In genomic region chr16:1564325-1564724, GRCh38 we compare ENCODE assay signal across 15 cellular contexts. TPM values are rescaled to one million over a fixed set of nuclear protein-coding genes. Genes with fewer than 3 reads are reported as not detected.
DNase-seq lines count a peak whose midpoint lies in the region; ATAC-seq and TF ChIP-seq lines count a peak whose summit lies in the region.
"Had no signal": no experiment of that assay in that cellular context is flagged by ENCODE, and none has a peak within 500 bp of the region (broad histone marks: within the 10 kb centered on the region; RNA-seq: fewer than 3 reads in every experiment).

No MANE protein-coding gene starts in this region.

- DNase-seq in A673 (ENCODE audit: low spot score) (no peak), D341Med (ENCODE audit: low spot score) (peak; percentile 57), PC-3 (no peak), heart right ventricle (no peak), SW 1271 (lab: John Stamatoyannopoulos, UW) (no peak), NOMO-1 (lab: John Stamatoyannopoulos, UW; ENCODE audit: unreplicated experiment in 2 of 2) (no peak)
- no peak for DNase-seq in stimulated activated naive B cell treated with anti-CD40 and anti-IgM and Interleukin-4, amounts not matched to agents 10 μg/mL and 1 μg/mL and 100 μg/mL, for 72 hours
- DNase-seq: anterior cingulate cortex, Caco-2, endodermal cell, hypothalamus, NCI-H2029 had no signal

- no peaks in the 10 kb centered on the region for H3F3A ChIP-seq in PC-3 (ENCODE audit: low read length, unreplicated experiment)

- no peaks in the 10 kb centered on the region for H3K27me3 Mint-ChIP-seq in stimulated activated naive B cell treated with anti-CD40 and anti-IgM and Interleukin-4, amounts not matched to agents 10 μg/mL and 1 μg/mL and 100 μg/mL, for 72 hours
- H3K27me3 Mint-ChIP-seq: IgD-negative memory B cell had no signal

- no peaks in the 10 kb centered on the region for H4K20me1 ChIP-seq in PC-3 (ENCODE audit: low read length)

- H3K9me3 Mint-ChIP-seq in stimulated activated naive B cell treated with anti-CD40 and anti-IgM and Interleukin-4, amounts not matched to agents 10 μg/mL and 1 μg/mL and 100 μg/mL, for 72 hours: no peaks in the 10 kb centered on the region
- H3K9me3 Mint-ChIP-seq: endodermal cell; IgD-negative memory B cell; T-helper 2 cell treated with Interferon-gamma antibody and Interleukin-4, amounts not matched to agents 5 μg/mL and 100 μg/mL, for 36 hours had no signal

- ATAC-seq in PC-3: no peak
- ATAC-seq in heart right ventricle: no peak
- no peak for ATAC-seq in stimulated activated naive B cell treated with anti-CD40 and anti-IgM and Interleukin-4, amounts not matched to agents 10 μg/mL and 1 μg/mL and 100 μg/mL, for 72 hours (replicated peaks)
- no peak for ATAC-seq in HG02588 (IDR thresholded peaks at IDR 0.05; ENCODE audit: unreplicated experiment)

- no peak overlapping the region for H2AFZ ChIP-seq in PC-3 (ENCODE audit: low read length)

- POLR2A ChIA-PET in A673 (lab: Charles Lee; ENCODE audit: low non-redundant PET): no interaction called here
- POLR2A ChIA-PET in PC-3 (lab: Charles Lee; ENCODE audit: unreplicated experiment): no interaction called here

- H3K4me3 Mint-ChIP-seq in stimulated activated naive B cell treated with anti-CD40 and anti-IgM and Interleukin-4, amounts not matched to agents 10 μg/mL and 1 μg/mL and 100 μg/mL, for 72 hours: no peak overlapping the region
- H3K4me3 Mint-ChIP-seq: endodermal cell; IgD-negative memory B cell; T-helper 2 cell treated with Interferon-gamma antibody and Interleukin-4, amounts not matched to agents 5 μg/mL and 100 μg/mL, for 36 hours had no signal

- H3K4me3 ChIP-seq in A673 (ENCODE audit: low read depth, low read length, poor library complexity, severe bottlenecking) (no peak overlapping the region), PC-3 (ENCODE audit: low read length) (no peak overlapping the region), heart right ventricle (no peak overlapping the region)

- H3K27ac ChIP-seq in A673 (ENCODE audit: low read depth, low read length, poor library complexity, severe bottlenecking): no peak overlapping the region
- H3K27ac ChIP-seq in PC-3 (ENCODE audit: low read length): no peak overlapping the region
- H3K27ac ChIP-seq in heart right ventricle: no peak overlapping the region

- TF ChIP-seq CTCF in A673 (conservative IDR thresholded peaks at IDR 0.05; ENCODE audit: low read depth, low read length) (0 out of 2 replicates have a peak, but pooled peaks have one; percentile 16), PC-3 (conservative IDR thresholded peaks at IDR 0.05; ENCODE audit: low read depth, low read length) (peak; percentile 35), heart right ventricle (IDR thresholded peaks at IDR 0.05) (peak in 8 of 9 donors; percentile 20 to 56 (median 48))

- H3K27me3 ChIP-seq in A673 (replicated peaks; ENCODE audit: insufficient read depth, low read depth, low read length, poor library complexity) (no peaks in the 10 kb centered on the region), PC-3 (ENCODE audit: low read length) (no peaks in the 10 kb centered on the region), heart right ventricle (no peaks in the 10 kb centered on the region)

- peaks cover 3% of the 10 kb centered on the region for H3K36me3 ChIP-seq in A673 (ENCODE audit: insufficient read depth, low read length, poor library complexity, severe bottlenecking)
- no peaks in the 10 kb centered on the region for H3K36me3 ChIP-seq in PC-3 (ENCODE audit: low read depth, low read length)
- peaks cover 0 to 63% (median 13%) of the 10 kb centered on the region in 9 donors for H3K36me3 ChIP-seq in heart right ventricle

- BruUV-seq in A673 (replicated peaks; lab: Mats Ljungman, UMichigan): no TSS peak
- no TSS peak for BruUV-seq in PC-3 (replicated peaks; lab: Mats Ljungman, UMichigan)

- no peaks in the 10 kb centered on the region for H3K4me1 ChIP-seq in A673 (ENCODE audit: insufficient read depth, low read length, poor library complexity, severe bottlenecking)
- H3K4me1 ChIP-seq in PC-3 (ENCODE audit: insufficient read depth, low read length): no peaks in the 10 kb centered on the region
- peaks cover 0 to 24% (median 5%) of the 10 kb centered on the region in 9 donors for H3K4me1 ChIP-seq in heart right ventricle
- H3K4me1 ChIP-seq: Caco-2 had no signal

- H3K27ac Mint-ChIP-seq in stimulated activated naive B cell treated with anti-CD40 and anti-IgM and Interleukin-4, amounts not matched to agents 10 μg/mL and 1 μg/mL and 100 μg/mL, for 72 hours: no peak overlapping the region
- H3K27ac Mint-ChIP-seq: endodermal cell; T-helper 2 cell treated with Interferon-gamma antibody and Interleukin-4, amounts not matched to agents 5 μg/mL and 100 μg/mL, for 36 hours had no signal

- H3K79me2 ChIP-seq in PC-3 (ENCODE audit: low read length): no peaks in the 10 kb centered on the region

- WGBS in heart right ventricle, 2 donors: 74 to 81% methylated on average over 9 of the region's 9 CpGs

- no peaks in the 10 kb centered on the region for H3K4me1 Mint-ChIP-seq in stimulated activated naive B cell treated with anti-CD40 and anti-IgM and Interleukin-4, amounts not matched to agents 10 μg/mL and 1 μg/mL and 100 μg/mL, for 72 hours
- H3K4me1 Mint-ChIP-seq: endodermal cell had no signal

- H3K4me2 ChIP-seq in PC-3 (ENCODE audit: low read length): no peak overlapping the region

- H3K9ac ChIP-seq in PC-3 (ENCODE audit: low read length): no peak overlapping the region

- H3K36me3 Mint-ChIP-seq in stimulated activated naive B cell treated with anti-CD40 and anti-IgM and Interleukin-4, amounts not matched to agents 10 μg/mL and 1 μg/mL and 100 μg/mL, for 72 hours: peaks cover 6 to 7% of the 10 kb centered on the region in 2 donors

- intact Hi-C loops in A673 (cut with micrococcal nuclease; ENCODE audit: unreplicated experiment): no loop called here
- intact Hi-C loops in PC-3 (cut with micrococcal nuclease): no loop called here
- intact Hi-C loops in heart right ventricle (cut with DNase I): loop anchor here in 5 of 10 donors (5.0 to 10.0 kb wide), 4 partner anchors 43 to 72 kb away; partner anchors contain the start of gene TELO2 (in 3 of the 5)

- no peaks in the 10 kb centered on the region for H3K9me3 ChIP-seq in A673 (ENCODE audit: low read depth, low read length, poor library complexity, severe bottlenecking)
- H3K9me3 ChIP-seq in PC-3 (ENCODE audit: low read length): no peaks in the 10 kb centered on the region
- no peaks in the 10 kb centered on the region for H3K9me3 ChIP-seq in heart right ventricle
- H3K9me3 ChIP-seq: Caco-2 had no signal

- H3K9me2 ChIP-seq in PC-3 (replicated peaks; ENCODE audit: low read length): no peaks in the 10 kb centered on the region

- CTCF ChIA-PET in A673 (lab: Charles Lee): no interaction called here
- CTCF ChIA-PET in PC-3 (lab: Charles Lee): no interaction called here

RNA-seq across cellular contexts. Expression of gene TMEM204, which starts 30.9 kb away (rescaled TPM):
- not detected in 2 replicates for total RNA-seq in A673 (2021)
- total RNA-seq in PC-3 (2014; rRNA removed): not detected in 2 replicates
- total RNA-seq in heart right ventricle: 10 to 100 TPM; 10.7 to 24.4 (median 18.1) TPM
- polyA plus RNA-seq in heart right ventricle: 10 to 100 TPM; 37.5 to 49.9 TPM
- total RNA-seq: Caco-2, endodermal cell had no signal

RNA-seq across cellular contexts. Expression of gene IFT140, which starts 47.5 kb away (rescaled TPM):
- total RNA-seq in A673 (2021): 21.8 and 34.6 TPM in 2 replicates
- 4.2 and 6.2 TPM in 2 replicates for total RNA-seq in PC-3 (2014; rRNA removed)
- total RNA-seq in heart right ventricle: 10 to 100 TPM in 2 of 10 donors, 1 to 10 TPM in 8; 4.7 to 11.9 (median 8.0) TPM
- 1 to 10 TPM; 6.8 to 9.2 TPM for polyA plus RNA-seq in heart right ventricle

RNA-seq across cellular contexts. Expression of gene CRAMP1, which starts 47.8 kb away (rescaled TPM):
- total RNA-seq in A673 (2021) (33.0 and 38.4 TPM in 2 replicates), PC-3 (2014; rRNA removed) (8.5 and 15.5 TPM in 2 replicates), heart right ventricle (10 to 100 TPM in 8 of 10 donors, 1 to 10 TPM in 2; 9.5 to 13.8 (median 10.7) TPM)
- 10 to 100 TPM in 1 of 2 donors, 1 to 10 TPM in 1; 3.2 to 10.0 TPM for polyA plus RNA-seq in heart right ventricle

Comparison
In these comparisons a context has a peak if more than half of its experiments do, and no peak if none do; other contexts are left out.
1. RNA of gene TMEM204, which starts 30.9 kb away (total RNA-seq): 10.7 to 24.4 TPM in heart right ventricle; not detected in A673 and not detected in PC-3; every median in the first group is over 10 times any median in the second.
2. Peak in every context shown above with its lines, with median percentiles within 50 percentile points of each other: CTCF ChIP-seq.